In the genomic region with DNA sequence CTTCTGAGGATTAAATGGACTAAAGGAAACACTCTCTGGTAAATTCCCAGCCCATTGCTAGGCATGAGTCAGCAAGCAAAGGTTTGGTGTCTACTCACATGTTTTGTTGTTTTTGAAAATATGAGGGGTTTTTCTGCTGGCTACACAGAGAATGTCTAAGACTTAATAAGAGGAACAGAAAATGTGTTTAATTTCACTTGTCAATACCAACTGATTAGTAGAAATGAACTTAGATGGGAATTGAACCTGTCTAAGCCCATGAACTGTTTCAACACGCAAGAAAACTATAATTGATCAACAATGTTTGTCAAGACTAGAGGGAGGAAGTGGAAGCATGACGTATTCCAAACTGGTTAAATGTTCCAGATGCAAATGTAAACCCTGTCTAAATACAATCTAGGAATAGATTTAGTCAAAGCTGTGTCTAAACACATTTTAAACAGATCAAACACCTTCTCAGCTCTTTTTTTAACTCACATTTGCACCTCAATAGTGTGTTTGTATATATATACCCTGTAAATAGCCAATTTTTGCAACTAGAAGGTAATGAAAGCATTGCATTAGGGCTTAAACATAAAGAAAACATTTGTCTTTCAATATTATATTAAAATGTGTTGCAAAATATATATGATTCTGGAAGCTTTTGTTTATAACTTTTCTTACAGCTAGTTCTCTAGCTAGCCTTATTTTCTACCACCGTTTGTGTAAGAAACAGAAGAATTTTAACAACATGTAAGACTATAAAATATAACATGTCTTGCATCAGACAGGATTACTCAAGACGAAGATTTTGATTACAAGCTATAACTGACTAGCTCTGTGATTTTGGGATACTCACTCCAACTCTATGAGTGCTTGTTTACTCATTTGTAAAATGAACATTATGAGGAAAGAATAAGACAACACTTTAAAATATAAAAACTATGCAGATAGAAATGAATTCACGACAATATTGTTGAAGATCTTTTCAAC, we compare ENCODE assay signal across 10 cellular contexts.
A peak's percentile ranks its signal among the peaks of the same experiment; 100 is the strongest.
DNase-seq lines count a peak whose midpoint lies in the region; ATAC-seq, FAIRE-seq and TF ChIP-seq lines count a peak whose summit lies in the region.
"Had no signal": no experiment of that assay in that cellular context is flagged by ENCODE, and none has a peak within 500 bp of the region (broad histone marks: within the 10 kb centered on the region; RNA-seq: fewer than 3 reads in every experiment).

No MANE protein-coding gene starts in this region.

- in situ Hi-C loops in Caki2 (cut with HindIII; ENCODE audit: low pct_unique_long_range_greater_than_20kb, low sequenced_read_pairs): no loop called here

- peak; percentile 37 for DNase-seq in Caki2 (ENCODE audit: low read depth)
- peak; percentile 69 for DNase-seq in bronchial epithelial cell (ENCODE audit: low read depth)
- DNase-seq in NCI-H2029 (lab: John Stamatoyannopoulos, UW): no peak
- no peak for DNase-seq in left colon
- DNase-seq in 8988T: no peak
- DNase-seq in stimulated activated CD4-positive, alpha-beta T cell treated with anti-CD3 and anti-CD28 coated beads, Interleukin-2, amount 100 ng/mL, for 48 hours: no peak
- DNase-seq: activated T-cell treated with anti-CD3 and anti-CD28 coated beads, Interleukin-2, amount 50 U/mL, for 4 hours; heart left ventricle had no signal

- no peaks in the 10 kb centered on the region for H3K27me3 ChIP-seq in bronchial epithelial cell (ENCODE audit: control insufficient read depth, insufficient read depth, low read length)
- H3K27me3 ChIP-seq: heart left ventricle had no signal

- intact Hi-C loops in left colon (cut with DNase I, micrococcal nuclease): no loop called here

- ATAC-seq in GM21423 (IDR thresholded peaks at IDR 0.05; ENCODE audit: unreplicated experiment): peak; percentile 77
- ATAC-seq in HG03378 (IDR thresholded peaks at IDR 0.05; ENCODE audit: unreplicated experiment): peak; percentile 72
- no peak for ATAC-seq in left colon
- ATAC-seq: activated T-cell treated with anti-CD3 and anti-CD28 coated beads, Interleukin-2, amount 50 U/mL, for 4 hours; heart left ventricle had no signal

- no peak for TF ChIP-seq CTCF in bronchial epithelial cell (IDR thresholded peaks at IDR 0.05; ENCODE audit: insufficient read depth, low read length, severe bottlenecking)

- FAIRE-seq in bronchial epithelial cell (lab: Jason Lieb, UNC): no peak

- H3K4me3 ChIP-seq in bronchial epithelial cell (ENCODE audit: low read depth, low read length): no peak overlapping the region
- H3K4me3 ChIP-seq: heart left ventricle had no signal

- no peaks in the 10 kb centered on the region for H3K36me3 ChIP-seq in bronchial epithelial cell (ENCODE audit: control insufficient read depth, insufficient read depth, low read length)
- H3K36me3 ChIP-seq: heart left ventricle had no signal

Comparison
In these comparisons a context has a peak if more than half of its experiments do, and no peak if none do; other contexts are left out.
1. DNase-seq: peak in Caki2 (single experiment) and bronchial epithelial cell (single experiment); none in NCI-H2029 (single experiment), left colon (0 of 2), 8988T (single experiment) and stimulated activated CD4-positive, alpha-beta T cell treated with anti-CD3 and anti-CD28 coated beads, Interleukin-2, amount 100 ng/mL, for 48 hours (0 of 2).